In the genomic region with DNA sequence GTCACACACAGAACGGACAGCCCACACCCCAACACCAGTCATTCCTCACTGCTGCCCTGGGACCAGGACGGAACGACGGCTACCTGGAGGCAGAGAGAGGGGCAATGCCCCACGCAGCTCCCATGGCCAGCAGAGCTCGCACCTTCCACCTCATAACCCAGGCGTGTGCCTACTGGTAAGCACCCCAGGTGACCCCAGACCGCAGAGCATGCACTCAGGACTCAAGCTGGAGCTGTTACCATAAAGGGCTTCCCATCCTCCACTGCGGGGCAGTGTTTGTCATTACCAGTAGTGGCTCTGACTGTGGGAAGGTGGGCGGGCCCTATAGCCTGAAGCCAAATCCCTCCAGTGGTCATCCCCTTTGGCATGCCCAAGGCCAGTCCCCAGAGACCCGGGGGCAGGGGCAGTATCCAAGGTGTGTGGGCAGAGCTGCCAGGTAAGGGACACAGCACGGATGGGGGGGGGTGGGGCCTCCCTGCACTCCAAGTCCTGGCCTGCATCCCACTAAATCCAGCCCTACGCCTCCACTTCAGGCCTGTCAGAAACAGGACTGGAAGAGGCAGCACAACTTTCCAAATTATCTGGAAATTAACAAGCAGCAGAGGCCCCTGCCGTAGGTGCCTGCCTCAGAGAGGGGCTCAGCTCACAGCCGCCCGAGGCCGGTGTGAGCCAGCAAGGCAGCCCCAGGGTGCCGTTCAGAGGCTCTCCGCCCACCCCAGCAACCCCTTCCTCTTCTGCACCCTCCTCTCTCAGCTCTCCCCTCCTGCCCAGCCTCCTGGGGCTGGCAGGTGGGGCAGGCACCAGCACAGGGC, we compare ENCODE assay signal across 10 cellular contexts. TPM values are rescaled to one million over a fixed set of nuclear protein-coding genes. Genes with fewer than 3 reads are reported as not detected.
DNase-seq lines count a peak whose midpoint lies in the region; ATAC-seq and TF ChIP-seq lines count a peak whose summit lies in the region.
"Had no signal": no experiment of that assay in that cellular context is flagged by ENCODE, and none has a peak within 500 bp of the region (broad histone marks: within the 10 kb centered on the region; RNA-seq: fewer than 3 reads in every experiment).

No MANE protein-coding gene starts in this region.

- DNase-seq in EH (ENCODE audit: low read depth): peak; percentile 49
- DNase-seq in ascending aorta (ENCODE audit: low spot score in 2 of 2): peak in 1 of 2 donors; percentile 86
- peak in 2 of 3 donors; percentile 75 to 79 for DNase-seq in right cardiac atrium
- DNase-seq in posterior vena cava (ENCODE audit: low spot score): peak; percentile 86
- DNase-seq in activated CD4-positive, alpha-beta T cell treated with anti-CD3 and anti-CD28 coated beads for 1 hour: no peak
- DNase-seq in Calu3: no peak
- DNase-seq: SIG-M5 had no signal

- intact Hi-C loops in ascending aorta (cut with DNase I) (no loop called here), right cardiac atrium (cut with DNase I) (loop anchor here in 2 of 4 donors (10.0 kb wide), 1 partner anchor 49 kb away; no protein-coding TSS in a partner anchor), posterior vena cava (cut with DNase I) (loop anchor here (5.0 to 10.0 kb wide), 2 partner anchors 41 to 49 kb away; no protein-coding TSS in a partner anchor), Calu3 (cut with micrococcal nuclease; ENCODE audit: unreplicated experiment) (no loop called here)

- H3K4me3 Mint-ChIP-seq in Calu3 (ENCODE audit: low read depth, unreplicated experiment): no peak overlapping the region

- H3K27me3 ChIP-seq in ascending aorta: no peaks in the 10 kb centered on the region
- no peaks in the 10 kb centered on the region for H3K27me3 ChIP-seq in right cardiac atrium (ENCODE audit: control insufficient read depth, insufficient read depth)

- H3K27ac ChIP-seq in ascending aorta: peak overlapping the region; percentile 83 to 94
- H3K27ac ChIP-seq in right cardiac atrium (ENCODE audit: low read length): peak overlapping the region; percentile 39

- CTCF ChIA-PET in Calu3 (lab: Charles Lee): no interaction called here

- no peaks in the 10 kb centered on the region for H3K36me3 ChIP-seq in ascending aorta

- TF ChIP-seq CTCF in ascending aorta (IDR thresholded peaks at IDR 0.05): no peak
- no peak for TF ChIP-seq CTCF in Calu3 (IDR thresholded peaks at IDR 0.05; ENCODE audit: unreplicated experiment)

- WGBS in right cardiac atrium: 40% methylated on average over 19 of the region's 19 CpGs

- H3K4me1 Mint-ChIP-seq in Calu3 (ENCODE audit: low read depth, unreplicated experiment): peaks cover 50% of the 10 kb centered on the region

- H3K4me1 ChIP-seq in ascending aorta (peaks cover 55 to 89% of the 10 kb centered on the region in 2 donors), right cardiac atrium (ENCODE audit: control insufficient read depth, insufficient read depth, low read length) (peaks cover 52% of the 10 kb centered on the region)

- H3K4me3 ChIP-seq in ascending aorta (peak overlapping the region; percentile 20 to 41), right cardiac atrium (ENCODE audit: low read length) (no peak overlapping the region)

- no peaks in the 10 kb centered on the region for H3K9me3 ChIP-seq in ascending aorta
- H3K9me3 ChIP-seq in right cardiac atrium (ENCODE audit: control insufficient read depth, low read length): no peaks in the 10 kb centered on the region

- no peak overlapping the region for H3K27ac Mint-ChIP-seq in Calu3 (ENCODE audit: unreplicated experiment)

- H3K9me3 Mint-ChIP-seq in Calu3 (ENCODE audit: low read depth, unreplicated experiment): no peaks in the 10 kb centered on the region

- H3K27me3 Mint-ChIP-seq in Calu3 (ENCODE audit: unreplicated experiment): no peaks in the 10 kb centered on the region

- ATAC-seq in right cardiac atrium (peak; percentile 1 to 22), HG02642 (IDR thresholded peaks at IDR 0.05; ENCODE audit: poor library complexity, unreplicated experiment) (no peak), HG03135 (IDR thresholded peaks at IDR 0.05; ENCODE audit: unreplicated experiment) (no peak)

- BruUV-seq in Calu3 (replicated peaks; lab: Mats Ljungman, UMichigan): no TSS peak

- peaks cover 30% of the 10 kb centered on the region for H3K36me3 Mint-ChIP-seq in Calu3 (ENCODE audit: insufficient read depth, unreplicated experiment)

RNA-seq across cellular contexts. Expression of a gene that starts 4.8 kb away (rescaled TPM):
- total RNA-seq in ascending aorta (243 TPM), right cardiac atrium (10 to 100 TPM; 58.1 to 68.8 (median 68.0) TPM), posterior vena cava (100 to 1,000 TPM in 1 of 2 donors, 10 to 100 TPM in 1; 48.7 to 104 TPM), Calu3 (2022) (153 and 168 TPM in 2 replicates)
- 53.1 TPM for polyA plus RNA-seq in right cardiac atrium

RNA-seq across cellular contexts. Expression of a gene that starts 37.5 kb away (rescaled TPM):
- total RNA-seq in ascending aorta: not detected
- total RNA-seq in right cardiac atrium: under 1 TPM in 1 of 4 donors, not detected in 3; 0.62 TPM
- 0.27 TPM for polyA plus RNA-seq in right cardiac atrium
- 1 to 10 TPM in 1 of 2 donors, not detected in 1; 4.0 TPM for total RNA-seq in posterior vena cava
- not detected in 2 replicates for total RNA-seq in Calu3 (2022)
- polyA plus RNA-seq: neural cell had no signal

RNA-seq across cellular contexts. Expression of a gene that starts 49.3 kb away (rescaled TPM):
- total RNA-seq in ascending aorta: not detected
- 1 to 10 TPM in 1 of 4 donors, not detected in 3; 2.9 TPM for total RNA-seq in right cardiac atrium
- polyA plus RNA-seq in right cardiac atrium: 0.14 TPM
- 1 to 10 TPM in 1 of 2 donors, under 1 TPM in 1; 0.79 to 9.1 TPM for total RNA-seq in posterior vena cava
- 0.76 TPM in 1 of 2 replicates, not detected in the other for total RNA-seq in Calu3 (2022)
- polyA plus RNA-seq: neural cell had no signal

Comparison
In these comparisons a context has a peak if more than half of its experiments do, and no peak if none do; other contexts are left out.
1. DNase-seq: peak in EH (single experiment), right cardiac atrium (2 of 3) and posterior vena cava (single experiment); none in activated CD4-positive, alpha-beta T cell treated with anti-CD3 and anti-CD28 coated beads for 1 hour (single experiment) and Calu3 (single experiment).
2. ATAC-seq: peak in right cardiac atrium (2 of 2); none in HG02642 (single experiment) and HG03135 (single experiment).
3. intact Hi-C loops: an anchor here in posterior vena cava (5.0 to 10.0 kb wide); none called in ascending aorta and Calu3.